Comparison of ENCODE assay signal across 9 cellular contexts in the genomic region with DNA sequence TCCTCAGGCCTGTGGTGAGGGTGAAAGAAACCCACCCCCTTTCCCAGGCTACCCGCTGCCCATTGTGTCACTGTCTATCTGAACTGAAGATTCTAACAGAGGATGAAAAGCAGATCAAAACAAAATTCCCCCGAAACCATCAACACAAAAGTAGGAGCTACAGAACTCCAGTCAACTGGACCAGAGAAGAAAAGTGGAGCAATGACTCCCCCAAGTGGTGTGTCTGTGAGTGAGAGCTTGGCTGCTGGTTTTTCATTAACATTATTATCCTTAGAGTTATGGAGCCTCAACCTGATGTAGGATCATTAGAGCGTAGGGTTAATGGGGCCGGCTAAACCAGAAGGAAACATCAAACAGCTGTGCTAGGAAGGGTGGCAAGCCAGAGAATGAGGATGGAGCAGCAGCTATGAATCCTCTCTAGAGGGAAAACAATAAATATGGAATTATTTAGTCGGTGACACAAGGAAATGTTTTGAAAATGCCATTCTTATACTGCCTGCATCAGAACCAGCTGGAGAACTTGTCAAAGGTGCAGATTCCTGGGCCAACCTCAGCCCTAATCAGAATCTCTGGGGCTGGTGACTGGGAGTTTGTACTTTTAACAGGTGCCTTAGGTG. TPM values are rescaled to one million over a fixed set of nuclear protein-coding genes. Genes with fewer than 3 reads are reported as not detected.
DNase-seq lines count a peak whose midpoint lies in the region; ATAC-seq, FAIRE-seq and TF ChIP-seq lines count a peak whose summit lies in the region.
"Had no signal": no experiment of that assay in that cellular context is flagged by ENCODE, and none has a peak within 500 bp of the region (broad histone marks: within the 10 kb centered on the region; RNA-seq: fewer than 3 reads in every experiment).

No MANE protein-coding gene starts in this region.

- peak; percentile 88 to 92 for DNase-seq in A549 (ENCODE audit: low read depth in 1 of 2, low spot score in 1 of 2)
- DNase-seq in GM12892 (ENCODE audit: insufficient read length): peak; percentile 16
- DNase-seq in NCI-H524 (lab: John Stamatoyannopoulos, UW): peak; percentile 72 to 82
- no peak for DNase-seq in chondrocyte (ENCODE audit: low spot score)
- DNase-seq in HepG2 (ENCODE audit: low spot score): peak; percentile 61

- H3K27me3 Mint-ChIP-seq in chondrocyte (ENCODE audit: low read depth): peaks cover 7% of the 10 kb centered on the region

- BruUV-seq in HepG2 (replicated peaks; lab: Mats Ljungman, UMichigan): no TSS peak

- peaks cover 14% of the 10 kb centered on the region for H3K4me1 Mint-ChIP-seq in chondrocyte (ENCODE audit: low read depth)
- H3K4me1 Mint-ChIP-seq: central memory CD8-positive, alpha-beta T cell had no signal

- CTCF ChIA-PET in A549 (lab: Yijun Ruan, JAX) (interaction anchor here (0.5 to 6.0 kb wide), 117 partner anchors 8 to 1670 kb away, joined by 3 to 140 read pairs (median 4); partner anchors contain the start of genes AKR1B10, LRGUK and SLC35B4), HepG2 (lab: Yijun Ruan, JAX; ENCODE audit: low intra/inter-chr PET ratio, low total read pairs) (interaction anchor here (0.9 to 1.0 kb wide), 2 partner anchors 93 to 279 kb away, joined by 4 to 6 read pairs; no protein-coding TSS in a partner anchor)

- H3K4me3 ChIP-seq in A549 (no peak overlapping the region), HepG2 (replicated peaks in 1 of 3; ENCODE audit: insufficient read depth in 1 of 3, low read depth in 2 of 3, low read length in 3 of 3) (peak overlapping the region in 1 of 3 experiments; percentile 13; a peak in 2 of 6 replicates)

- H4K20me1 ChIP-seq in HepG2 (ENCODE audit: insufficient read depth, low read length): no peaks in the 10 kb centered on the region

- TF ChIP-seq EP300 in A549 (IDR thresholded peaks at IDR 0.05): no peak
- TF ChIP-seq EP300 in HepG2 (IDR thresholded peaks at IDR 0.05; ENCODE audit: low read depth in 2 of 2, low read length in 2 of 2): no peak
- no peak for TF ChIP-seq EP300 in HepG2 (CRISPR knock-in tag; IDR thresholded peaks at IDR 0.05; ENCODE audit: borderline replicate concordance)

- H2AFZ ChIP-seq in HepG2 (ENCODE audit: low read length): no peak overlapping the region

- H3K4me3 Mint-ChIP-seq in chondrocyte (ENCODE audit: unreplicated experiment): no peak overlapping the region
- H3K4me3 Mint-ChIP-seq: central memory CD8-positive, alpha-beta T cell had no signal

- TF ChIP-seq CTCF in A549 (IDR thresholded peaks at IDR 0.05) (peak; percentile 99), chondrocyte (IDR thresholded peaks at IDR 0.05) (peak; percentile 87), HepG2 (CRISPR knock-in tag; IDR thresholded peaks at IDR 0.05) (peak; percentile 84)

- H3K36me3 Mint-ChIP-seq in chondrocyte (ENCODE audit: low read depth): no peaks in the 10 kb centered on the region

- TF ChIP-seq POLR2A in A549 (IDR thresholded peaks at IDR 0.05; ENCODE audit: low read length): no peak
- TF ChIP-seq POLR2A in GM12892 (IDR thresholded peaks at IDR 0.05; ENCODE audit: low read depth, low read length): no peak
- TF ChIP-seq POLR2A in HepG2 (IDR thresholded peaks at IDR 0.05; ENCODE audit: insufficient read depth in 1 of 2, low read depth in 2 of 2, low read length in 2 of 2): no peak

- intact Hi-C loops in HepG2 (cut with micrococcal nuclease; ENCODE audit: unreplicated experiment): loop anchor here (1.0 to 10.0 kb wide), 4 partner anchors 53 to 566 kb away; no protein-coding TSS in a partner anchor

- ATAC-seq in A549 (peak; percentile 78 to 86), HepG2 (peak; percentile 82), GM18858 (IDR thresholded peaks at IDR 0.05; ENCODE audit: unreplicated experiment) (no peak), GM21576 (IDR thresholded peaks at IDR 0.05; ENCODE audit: unreplicated experiment) (no peak)
- ATAC-seq in activated CD4-positive, CD25-positive, alpha-beta regulatory T cell treated with anti-CD3 and anti-CD28 coated beads, Interleukin-2, amount 50 U/mL, for 24 hours: no peak

- H3K9me3 ChIP-seq in A549 (no peaks in the 10 kb centered on the region), HepG2 (ENCODE audit: low read length) (no peaks in the 10 kb centered on the region)

- H3K9ac ChIP-seq in HepG2 (ENCODE audit: insufficient read depth, low read depth, low read length): no peak overlapping the region

- H3K4me2 ChIP-seq in A549 (peak overlapping the region; percentile 66), HepG2 (ENCODE audit: low read depth, low read length) (peak overlapping the region; percentile 65)

- POLR2A ChIA-PET in A549 (lab: Yijun Ruan, JAX): interaction anchor here (0.6 to 3.9 kb wide), 5 partner anchors 12 to 110 kb away, joined by 3 to 20 read pairs (median 7); partner anchors contain the start of gene SLC35B4
- POLR2A ChIA-PET in HepG2 (lab: Yijun Ruan, JAX): interaction anchor here (0.6 to 1.0 kb wide), 2 partner anchors 47 to 104 kb away, joined by 3 to 4 read pairs; partner anchors contain the start of gene SLC35B4

- 23% methylated on average over 5 of the region's 5 CpGs for WGBS in A549 (ENCODE audit: missing lambda C conversion rate)
- 18% methylated on average over 5 of the region's 5 CpGs for WGBS in HepG2 (ENCODE audit: low lambda C conversion rate)

- no peaks in the 10 kb centered on the region for H3K27me3 ChIP-seq in HepG2 (ENCODE audit: control insufficient read depth in 1 of 2, insufficient read depth in 2 of 2, low read length in 2 of 2)

- H3K9me3 Mint-ChIP-seq in chondrocyte (ENCODE audit: low read depth): no peaks in the 10 kb centered on the region
- H3K9me3 Mint-ChIP-seq: central memory CD8-positive, alpha-beta T cell had no signal

- no peak overlapping the region for H3K27ac Mint-ChIP-seq in chondrocyte (ENCODE audit: unreplicated experiment)

- no peaks in the 10 kb centered on the region for H3K36me3 ChIP-seq in HepG2 (replicated peaks in 1 of 2; ENCODE audit: control insufficient read depth in 1 of 2, insufficient read depth in 2 of 2, low read length in 2 of 2)

- H3K27ac ChIP-seq in A549 (peak overlapping the region; percentile 79 to 87), HepG2 (ENCODE audit: extremely low read length, insufficient read depth, low read length) (no peak overlapping the region)

- TF ChIP-seq RAD21 in A549 (conservative IDR thresholded peaks at IDR 0.05 in 1 of 2, IDR thresholded peaks at IDR 0.05 in 1 of 2) (peak; percentile 99 to 100), HepG2 (CRISPR knock-in tag; IDR thresholded peaks at IDR 0.05) (peak; percentile 72)

- in situ Hi-C loops in HepG2 (cut with HindIII; ENCODE audit: extremely low pct_ligation_motif_present, low pct_unique_long_range_greater_than_20kb): loop anchor here (10.0 kb wide), 1 partner anchor 276 kb away; no protein-coding TSS in a partner anchor

- FAIRE-seq in A549 (lab: Jason Lieb, UNC): peak; percentile 96
- peak; percentile 5 for FAIRE-seq in GM12892 (lab: Jason Lieb, UNC)
- peak; percentile 79 for FAIRE-seq in HepG2 (lab: Jason Lieb, UNC)

- peaks cover 64% of the 10 kb centered on the region for H3K4me1 ChIP-seq in A549
- H3K4me1 ChIP-seq in HepG2 (ENCODE audit: insufficient read depth, low read length): peaks cover 50% of the 10 kb centered on the region

- H3K79me2 ChIP-seq in HepG2 (ENCODE audit: insufficient read depth, low read length): no peaks in the 10 kb centered on the region

TF ChIP-seq in A549, 52 proteins besides CTCF, POLR2A, EP300 and RAD21 (continues in another document):
- TF ChIP-seq PHF8 (IDR thresholded peaks at IDR 0.05; ENCODE audit: borderline replicate concordance, low read depth) (no peak), NPAS2 (CRISPR knock-in tag; IDR thresholded peaks at IDR 0.05; ENCODE audit: borderline replicate concordance) (no peak), RFX5 (IDR thresholded peaks at IDR 0.05) (no peak)

TF ChIP-seq in HepG2, 621 proteins besides CTCF, POLR2A, EP300 and RAD21 (continues in another document):
- TF ChIP-seq PHB2 (IDR thresholded peaks at IDR 0.05; ENCODE audit: partially characterized antibody) (no peak), HOXA7 (CRISPR knock-in tag; IDR thresholded peaks at IDR 0.05) (no peak)

RNA-seq across cellular contexts. Expression of gene AKR1B1, which starts 38.3 kb away (rescaled TPM):
- 1,636 and 1,761 TPM in 2 replicates for polyA plus RNA-seq in A549 (2011; rRNA removed)
- 1,617 and 1,738 TPM in 2 replicates for polyA plus RNA-seq in A549 (2012; cell fraction: cytosol; rRNA removed)
- 1,542 and 1,798 TPM in 2 replicates for polyA plus RNA-seq in A549 (2012; cell fraction: nucleus; rRNA removed)
- 4,339 to 6,918 TPM (median 6,205 TPM) in 3 replicates for polyA plus RNA-seq in A549 (2017; fragmentation: RNase III; extraction: RNeasy Plus Mini Kit Qiagen cat#74134 plus additional on column Dnase treatment)
- 620 and 678 TPM in 2 replicates for polyA minus RNA-seq in A549 (2011; rRNA and poly(A)+ RNA removed)
- 97.8 TPM for polyA plus RNA-seq in GM12892 (2012; ENCODE audit: missing spikeins)
- 49.3 to 67.7 TPM (median 52.8 TPM) in 3 replicates for total RNA-seq in chondrocyte
- 89.9 and 123 TPM in 2 replicates for total RNA-seq in HepG2 (2016; rRNA removed; fragmentation: Illumina TruSeq; extraction: Trizol)
- 18.6 and 21.8 TPM in 2 replicates for total RNA-seq in HepG2 (2016; cell fraction: cytosol; rRNA removed; fragmentation: Illumina TruSeq; extraction: Trizol; ENCODE audit: low read depth)
- 90.1 and 128 TPM in 2 replicates for total RNA-seq in HepG2 (2016; cell fraction: insoluble cytoplasmic fraction; rRNA removed; fragmentation: Illumina TruSeq; extraction: Trizol)
- 35.9 and 44.9 TPM in 2 replicates for total RNA-seq in HepG2 (2016; cell fraction: membrane; rRNA removed; fragmentation: Illumina TruSeq; extraction: Trizol)
- total RNA-seq in HepG2 (2016; cell fraction: nucleus; rRNA removed; fragmentation: Illumina TruSeq; extraction: Trizol): 54.7 and 57.3 TPM in 2 replicates
- 110 and 133 TPM in 2 replicates for polyA plus RNA-seq in HepG2 (2011; rRNA removed)
- polyA plus RNA-seq in HepG2 (2011; cell fraction: cytosol; rRNA removed): 110 and 134 TPM in 2 replicates
- 174 and 175 TPM in 2 replicates for polyA plus RNA-seq in HepG2 (2011; cell fraction: nucleus; rRNA removed)
- polyA plus RNA-seq in HepG2 (2012): 75.6 and 118 TPM in 2 replicates
- polyA plus RNA-seq in HepG2 (2016; cell fraction: cytosol; fragmentation: Illumina TruSeq; extraction: Trizol; ENCODE audit: low read depth): 34.8 and 35.7 TPM in 2 replicates
- 202 TPM in 2 replicates for polyA plus RNA-seq in HepG2 (2016; cell fraction: insoluble cytoplasmic fraction; fragmentation: Illumina TruSeq; extraction: Trizol; ENCODE audit: low read depth)
- 50.2 and 53.2 TPM in 2 replicates for polyA plus RNA-seq in HepG2 (2016; cell fraction: membrane; fragmentation: Illumina TruSeq; extraction: Trizol; ENCODE audit: low read depth)
- 130 and 138 TPM in 2 replicates for polyA plus RNA-seq in HepG2 (2016; cell fraction: nucleus; fragmentation: Illumina TruSeq; extraction: Trizol; ENCODE audit: insufficient read depth, low read depth)
- polyA minus RNA-seq in HepG2 (2011; rRNA and poly(A)+ RNA removed; ENCODE audit: low replicate concordance): 62.1 and 271 TPM in 2 replicates
- 22.2 and 30.0 TPM in 2 replicates for polyA minus RNA-seq in HepG2 (2011; cell fraction: cytosol; rRNA and poly(A)+ RNA removed)
- 30.1 and 34.6 TPM in 2 replicates for polyA minus RNA-seq in HepG2 (2011; cell fraction: nucleus; rRNA and poly(A)+ RNA removed)

Comparison
In these comparisons a context has a peak if more than half of its experiments do, and no peak if none do; other contexts are left out.
1. ATAC-seq: peak in A549 (2 of 2) and HepG2 (single experiment); none in GM18858 (single experiment), activated CD4-positive, CD25-positive, alpha-beta regulatory T cell treated with anti-CD3 and anti-CD28 coated beads, Interleukin-2, amount 50 U/mL, for 24 hours (0 of 2) and GM21576 (single experiment).
2. Of the 38 proteins assayed by ChIP-seq in both HepG2 and A549: peak only in HepG2: none; only in A549: KDM5A and MAX; in both: CTCF, RAD21 and SMC3; in neither: 33.
3. Peak in every context shown above with its lines, with median percentiles within 50 percentile points of each other: CTCF ChIP-seq.